1 cellular context compared by ENCODE assay signal in genomic region chr12:56104109-56104814, GRCh38.
TF ChIP-seq lines count a peak whose summit lies in the region.

TSS of gene PA2G4 (plus strand) at chr12:56104559. CDS start at chr12:56104738, 179 bp downstream.

TF ChIP-seq in WTC11, 78 proteins besides CTCF, POLR2A, EP300 and RAD21 (continued from another document):
- TF ChIP-seq FOXK1 (CRISPR knock-in tag; IDR thresholded peaks at IDR 0.05) = peak; percentile 56
- TF ChIP-seq FOXJ3 (CRISPR knock-in tag; IDR thresholded peaks at IDR 0.05; ENCODE audit: borderline replicate concordance) = no peak
- no peak for TF ChIP-seq SOX15 (CRISPR knock-in tag; IDR thresholded peaks at IDR 0.05)
- no peak for TF ChIP-seq NR3C1 (CRISPR knock-in tag; conservative IDR thresholded peaks at IDR 0.05; ENCODE audit: low read depth)
- TF ChIP-seq MXD4 (CRISPR knock-in tag; IDR thresholded peaks at IDR 0.05; ENCODE audit: borderline replicate concordance) = no peak
- TF ChIP-seq TCF7 (CRISPR knock-in tag; IDR thresholded peaks at IDR 0.05; ENCODE audit: low read depth) = no peak
- TF ChIP-seq ZNF671 (CRISPR knock-in tag; IDR thresholded peaks at IDR 0.05) = no peak
- peak; percentile 76; the same call in 1 of the 2 replicates for TF ChIP-seq E2F4 (CRISPR knock-in tag; IDR thresholded peaks at IDR 0.05; ENCODE audit: borderline replicate concordance, low read depth)
- TF ChIP-seq ZNF263 (CRISPR knock-in tag; IDR thresholded peaks at IDR 0.05; ENCODE audit: low read depth) = no peak
- peak; percentile 2 for TF ChIP-seq GABPB1 (CRISPR knock-in tag; IDR thresholded peaks at IDR 0.05)
- TF ChIP-seq TEAD1 (CRISPR knock-in tag; IDR thresholded peaks at IDR 0.05) = peak; percentile 70
- TF ChIP-seq ATF3 (CRISPR knock-in tag; conservative IDR thresholded peaks at IDR 0.05) = 0 out of 2 replicates have a peak, but pooled peaks have one; percentile 53
- no peak for TF ChIP-seq ERG (CRISPR knock-in tag; IDR thresholded peaks at IDR 0.05)
- peak; percentile 38; the same call in 1 of the 2 replicates for TF ChIP-seq MYBL2 (CRISPR knock-in tag; IDR thresholded peaks at IDR 0.05)
- no peak for TF ChIP-seq PRRX2 (CRISPR knock-in tag; IDR thresholded peaks at IDR 0.05)
- peak; percentile 92 for TF ChIP-seq E2F5 (CRISPR knock-in tag; IDR thresholded peaks at IDR 0.05)
- TF ChIP-seq ZBTB43 (CRISPR knock-in tag; IDR thresholded peaks at IDR 0.05) = no peak; the same call in 1 of the 2 replicates
- no peak for TF ChIP-seq ZBTB21 (CRISPR knock-in tag; IDR thresholded peaks at IDR 0.05; ENCODE audit: borderline replicate concordance)
- no peak for TF ChIP-seq ZNF317 (CRISPR knock-in tag; IDR thresholded peaks at IDR 0.05; ENCODE audit: borderline replicate concordance, low read depth)
- TF ChIP-seq USF1 (CRISPR knock-in tag; IDR thresholded peaks at IDR 0.05) = no peak
- TF ChIP-seq OVOL2 (CRISPR knock-in tag; IDR thresholded peaks at IDR 0.05; ENCODE audit: borderline replicate concordance) = no peak
- TF ChIP-seq JUN (CRISPR knock-in tag; IDR thresholded peaks at IDR 0.05) = no peak
- TF ChIP-seq GTF2I (CRISPR knock-in tag; conservative IDR thresholded peaks at IDR 0.05) = no peak
- no peak for TF ChIP-seq ZNF425 (CRISPR knock-in tag; conservative IDR thresholded peaks at IDR 0.05)
- TF ChIP-seq PREB (CRISPR knock-in tag; IDR thresholded peaks at IDR 0.05; ENCODE audit: borderline replicate concordance) = no peak
- no peak for TF ChIP-seq KAT7 (CRISPR knock-in tag; IDR thresholded peaks at IDR 0.05; ENCODE audit: borderline replicate concordance)
- TF ChIP-seq ELF4 (CRISPR knock-in tag; IDR thresholded peaks at IDR 0.05; ENCODE audit: low read depth) = no peak
- TF ChIP-seq IRF1 (CRISPR knock-in tag; IDR thresholded peaks at IDR 0.05) = no peak
- TF ChIP-seq ZNF232 (CRISPR knock-in tag; IDR thresholded peaks at IDR 0.05) = no peak
- no peak for TF ChIP-seq ZNF121 (CRISPR knock-in tag; IDR thresholded peaks at IDR 0.05)
- TF ChIP-seq RORB (CRISPR knock-in tag; IDR thresholded peaks at IDR 0.05) = no peak
- TF ChIP-seq ZMAT4 (CRISPR knock-in tag; IDR thresholded peaks at IDR 0.05) = no peak
- no peak for TF ChIP-seq MLX (CRISPR knock-in tag; IDR thresholded peaks at IDR 0.05)
- TF ChIP-seq NR1H2 (CRISPR knock-in tag; IDR thresholded peaks at IDR 0.05) = no peak
- peak; percentile 77 for TF ChIP-seq SP1 (CRISPR knock-in tag; conservative IDR thresholded peaks at IDR 0.05)
- no peak for TF ChIP-seq HMGA2 (CRISPR knock-in tag; IDR thresholded peaks at IDR 0.05)
- no peak for TF ChIP-seq CDX4 (CRISPR knock-in tag; IDR thresholded peaks at IDR 0.05; ENCODE audit: borderline replicate concordance)
- no peak for TF ChIP-seq EMX1 (CRISPR knock-in tag; IDR thresholded peaks at IDR 0.05)
- no peak for TF ChIP-seq NR2C2 (CRISPR knock-in tag; IDR thresholded peaks at IDR 0.05)
- TF ChIP-seq ATF2 (CRISPR knock-in tag; IDR thresholded peaks at IDR 0.05; ENCODE audit: borderline replicate concordance, low read depth) = no peak
- TF ChIP-seq SMAD3 (CRISPR knock-in tag; IDR thresholded peaks at IDR 0.05; ENCODE audit: borderline replicate concordance) = peak; percentile 87
TF ChIP-seq in WTC11: peak in this region for 25.
